Comparison of ENCODE assay signal across 1 cellular context in genomic region chr19:38731654-38732301, GRCh38.
TF ChIP-seq lines count a peak whose summit lies in the region.

No MANE protein-coding gene starts in this region.

TF ChIP-seq in GM12878, 131 proteins besides CTCF, POLR2A, EP300 and RAD21:
- no peak for TF ChIP-seq CHD4 (IDR thresholded peaks at IDR 0.05)
- no peak for TF ChIP-seq CUX1 (IDR thresholded peaks at IDR 0.05; ENCODE audit: insufficient replicate concordance, low read depth, low read length)
- TF ChIP-seq RUNX3 (IDR thresholded peaks at IDR 0.05; ENCODE audit: low read length), result no peak
- no peak for TF ChIP-seq CREB1 (IDR thresholded peaks at IDR 0.05; ENCODE audit: low read depth)
- TF ChIP-seq YY1 (IDR thresholded peaks at IDR 0.05; ENCODE audit: low read depth, low read length), result no peak
- no peak for TF ChIP-seq SIN3A (IDR thresholded peaks at IDR 0.05; ENCODE audit: low read depth, low read length)
- TF ChIP-seq ZNF622 (IDR thresholded peaks at IDR 0.05), result no peak
- TF ChIP-seq BCL3 (IDR thresholded peaks at IDR 0.05; ENCODE audit: borderline replicate concordance, insufficient read depth, low read depth, low read length, poor library complexity, severe bottlenecking), result no peak
- TF ChIP-seq MEF2B (IDR thresholded peaks at IDR 0.05; ENCODE audit: partially characterized antibody, poor library complexity, severe bottlenecking), result no peak
- TF ChIP-seq, protein P1, sequence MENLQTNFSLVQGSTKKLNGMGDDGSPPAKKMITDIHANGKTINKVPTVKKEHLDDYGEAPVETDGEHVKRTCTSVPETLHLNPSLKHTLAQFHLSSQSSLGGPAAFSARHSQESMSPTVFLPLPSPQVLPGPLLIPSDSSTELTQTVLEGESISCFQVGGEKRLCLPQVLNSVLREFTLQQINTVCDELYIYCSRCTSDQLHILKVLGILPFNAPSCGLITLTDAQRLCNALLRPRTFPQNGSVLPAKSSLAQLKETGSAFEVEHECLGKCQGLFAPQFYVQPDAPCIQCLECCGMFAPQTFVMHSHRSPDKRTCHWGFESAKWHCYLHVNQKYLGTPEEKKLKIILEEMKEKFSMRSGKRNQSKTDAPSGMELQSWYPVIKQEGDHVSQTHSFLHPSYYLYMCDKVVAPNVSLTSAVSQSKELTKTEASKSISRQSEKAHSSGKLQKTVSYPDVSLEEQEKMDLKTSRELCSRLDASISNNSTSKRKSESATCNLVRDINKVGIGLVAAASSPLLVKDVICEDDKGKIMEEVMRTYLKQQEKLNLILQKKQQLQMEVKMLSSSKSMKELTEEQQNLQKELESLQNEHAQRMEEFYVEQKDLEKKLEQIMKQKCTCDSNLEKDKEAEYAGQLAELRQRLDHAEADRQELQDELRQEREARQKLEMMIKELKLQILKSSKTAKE (IDR thresholded peaks at IDR 0.05; ENCODE audit: low read depth, poor library complexity, severe bottlenecking), result no peak
- TF ChIP-seq ZNF207 (IDR thresholded peaks at IDR 0.05; ENCODE audit: borderline replicate concordance), result no peak
- TF ChIP-seq SREBF2 (IDR thresholded peaks at IDR 0.05; ENCODE audit: low read length), result no peak
- no peak for TF ChIP-seq MTA2 (IDR thresholded peaks at IDR 0.05; ENCODE audit: low read depth)
- no peak for TF ChIP-seq POU2F2 (IDR thresholded peaks at IDR 0.05; ENCODE audit: borderline replicate concordance, low read depth, low read length)
- no peak for TF ChIP-seq PRDM15 (CRISPR knock-in tag; IDR thresholded peaks at IDR 0.05)
- no peak for TF ChIP-seq TCF3 (IDR thresholded peaks at IDR 0.05; ENCODE audit: borderline replicate concordance, insufficient read depth, low read depth, low read length)
- no peak for TF ChIP-seq NR2F1 (conservative IDR thresholded peaks at IDR 0.05)
- TF ChIP-seq, protein P2, sequence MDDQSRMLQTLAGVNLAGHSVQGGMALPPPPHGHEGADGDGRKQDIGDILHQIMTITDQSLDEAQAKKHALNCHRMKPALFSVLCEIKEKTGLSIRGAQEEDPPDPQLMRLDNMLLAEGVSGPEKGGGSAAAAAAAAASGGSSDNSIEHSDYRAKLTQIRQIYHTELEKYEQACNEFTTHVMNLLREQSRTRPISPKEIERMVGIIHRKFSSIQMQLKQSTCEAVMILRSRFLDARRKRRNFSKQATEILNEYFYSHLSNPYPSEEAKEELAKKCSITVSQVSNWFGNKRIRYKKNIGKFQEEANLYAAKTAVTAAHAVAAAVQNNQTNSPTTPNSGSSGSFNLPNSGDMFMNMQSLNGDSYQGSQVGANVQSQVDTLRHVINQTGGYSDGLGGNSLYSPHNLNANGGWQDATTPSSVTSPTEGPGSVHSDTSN (IDR thresholded peaks at IDR 0.05; ENCODE audit: insufficient replicate concordance, low read depth, low read length), result no peak
